In genomic region chr14:49975286-49975685, GRCh38 we compare ENCODE assay signal across 10 cellular contexts.
DNase-seq lines count a peak whose midpoint lies in the region; ATAC-seq and TF ChIP-seq lines count a peak whose summit lies in the region.
"Had no signal": no experiment of that assay in that cellular context is flagged by ENCODE, and none has a peak within 500 bp of the region (broad histone marks: within the 10 kb centered on the region; RNA-seq: fewer than 3 reads in every experiment).

No MANE protein-coding gene starts in this region.

- no peak overlapping the region for H3K14ac ChIP-seq in mesenchymal stem cell (ENCODE audit: low read length in 2 of 2)

- H3K36me3 ChIP-seq in brain microvascular endothelial cell (replicated peaks) (no peaks in the 10 kb centered on the region), mesenchymal stem cell (ENCODE audit: control insufficient read depth in 1 of 2, insufficient read depth in 2 of 2, low read depth in 1 of 2, low read length in 2 of 2) (no peaks in the 10 kb centered on the region)

- H3K27me3 ChIP-seq in brain microvascular endothelial cell (replicated peaks) (no peaks in the 10 kb centered on the region), mesenchymal stem cell (ENCODE audit: control insufficient read depth in 1 of 2, insufficient read depth in 1 of 2, low read length in 2 of 2) (no peaks in the 10 kb centered on the region)

- H3K23ac ChIP-seq in mesenchymal stem cell (ENCODE audit: low read length in 2 of 2): no peak overlapping the region

- H3K27ac ChIP-seq in brain microvascular endothelial cell (peak overlapping the region; percentile 84), mesenchymal stem cell (ENCODE audit: low read length, poor library complexity, severe bottlenecking) (peak overlapping the region; percentile 93)
- H3K27ac ChIP-seq: VCaP had no signal

- H3K4me3 ChIP-seq in HFF-Myc (replicated peaks; ENCODE audit: low read depth, low read length): no peak overlapping the region
- H3K4me3 ChIP-seq in brain microvascular endothelial cell (ENCODE audit: low read depth, low read length): no peak overlapping the region
- H3K4me3 ChIP-seq in mesenchymal stem cell (ENCODE audit: insufficient read depth in 1 of 2, low read depth in 1 of 2, low read length in 2 of 2): no peak overlapping the region

- no peak for TF ChIP-seq CTCF in HFF-Myc (IDR thresholded peaks at IDR 0.05; ENCODE audit: low read depth, low read length, missing control alignments)
- TF ChIP-seq CTCF in brain microvascular endothelial cell (IDR thresholded peaks at IDR 0.05; ENCODE audit: low read depth, low read length, missing control alignments): no peak

- no peak overlapping the region for H3K18ac ChIP-seq in mesenchymal stem cell (ENCODE audit: low read depth in 1 of 2, low read length in 2 of 2)

- H2BK5ac ChIP-seq in mesenchymal stem cell (ENCODE audit: low read depth, low read length, poor library complexity, severe bottlenecking): no peak overlapping the region

- no peak overlapping the region for H3K4me2 ChIP-seq in mesenchymal stem cell (ENCODE audit: low read length, poor library complexity, severe bottlenecking)

- WGBS in mesenchymal stem cell: 0% methylated on average over 1 of the region's 2 CpGs

- no peak overlapping the region for H2BK15ac ChIP-seq in mesenchymal stem cell (ENCODE audit: low read depth, poor library complexity, severe bottlenecking)

- H2BK12ac ChIP-seq in mesenchymal stem cell (ENCODE audit: low read length in 2 of 2): no peak overlapping the region

- no peaks in the 10 kb centered on the region for H3K9me3 ChIP-seq in mesenchymal stem cell (ENCODE audit: control insufficient read depth, low read length)

- no peak for ATAC-seq in HG02852 (IDR thresholded peaks at IDR 0.05; ENCODE audit: unreplicated experiment)

- H2BK120ac ChIP-seq in mesenchymal stem cell (ENCODE audit: low read depth, low read length): no peak overlapping the region

- H3K9ac ChIP-seq in mesenchymal stem cell (ENCODE audit: low read length): peak overlapping the region; percentile 55

- peaks cover 21% of the 10 kb centered on the region for H3K4me1 ChIP-seq in mesenchymal stem cell (ENCODE audit: control insufficient read depth, insufficient read depth, low read depth, low read length)

- peaks cover 5% of the 10 kb centered on the region for H3K79me1 ChIP-seq in mesenchymal stem cell (replicated peaks; ENCODE audit: low read length, poor library complexity, severe bottlenecking)

- no peak overlapping the region for H3K4ac ChIP-seq in mesenchymal stem cell (ENCODE audit: low read depth in 1 of 2, low read length in 2 of 2)

- no peak overlapping the region for H4K8ac ChIP-seq in mesenchymal stem cell (ENCODE audit: low read length)

- no peak overlapping the region for H2AFZ ChIP-seq in mesenchymal stem cell (ENCODE audit: low read depth, low read length)

- DNase-seq in A172 (ENCODE audit: low spot score) (peak; percentile 86), HFF-Myc (ENCODE audit: extremely low read depth, low read depth) (peak; percentile 80), brain microvascular endothelial cell (peak; percentile 90), mesenchymal stem cell (peak; percentile 96), activated gamma-delta T cell treated with Interleukin-2 at 50 U/mL for 16 hours (no peak)
- DNase-seq in stimulated activated CD8-positive, alpha-beta memory T cell treated with anti-CD3 and anti-CD28 coated beads, Interleukin-4, amount 100 ng/mL, for 48 hours: no peak
- DNase-seq in stimulated activated CD4-positive, alpha-beta T cell treated with anti-CD3 and anti-CD28 coated beads, Interleukin-2, amount 100 ng/mL, for 48 hours: no peak
- DNase-seq: MM.1S had no signal

- in situ Hi-C loops in brain microvascular endothelial cell (cut with HindIII; ENCODE audit: low pct_ligation_motif_present, low sequenced_read_pairs): loop anchor here (25.0 kb wide), 1 partner anchor 113 kb away; the partner anchor contains the start of gene NEMF

- H4K91ac ChIP-seq in mesenchymal stem cell (ENCODE audit: low read length): no peak overlapping the region

- no peak overlapping the region for H2AK5ac ChIP-seq in mesenchymal stem cell (ENCODE audit: low read length, severe bottlenecking)

Comparison
In these comparisons a context has a peak if more than half of its experiments do, and no peak if none do; other contexts are left out.
1. DNase-seq: peak in A172 (single experiment), HFF-Myc (single experiment), brain microvascular endothelial cell (single experiment) and mesenchymal stem cell (single experiment); none in stimulated activated CD8-positive, alpha-beta memory T cell treated with anti-CD3 and anti-CD28 coated beads, Interleukin-4, amount 100 ng/mL, for 48 hours (single experiment), activated gamma-delta T cell treated with Interleukin-2 at 50 U/mL for 16 hours (single experiment) and stimulated activated CD4-positive, alpha-beta T cell treated with anti-CD3 and anti-CD28 coated beads, Interleukin-2, amount 100 ng/mL, for 48 hours (0 of 2).